In the genomic region with DNA sequence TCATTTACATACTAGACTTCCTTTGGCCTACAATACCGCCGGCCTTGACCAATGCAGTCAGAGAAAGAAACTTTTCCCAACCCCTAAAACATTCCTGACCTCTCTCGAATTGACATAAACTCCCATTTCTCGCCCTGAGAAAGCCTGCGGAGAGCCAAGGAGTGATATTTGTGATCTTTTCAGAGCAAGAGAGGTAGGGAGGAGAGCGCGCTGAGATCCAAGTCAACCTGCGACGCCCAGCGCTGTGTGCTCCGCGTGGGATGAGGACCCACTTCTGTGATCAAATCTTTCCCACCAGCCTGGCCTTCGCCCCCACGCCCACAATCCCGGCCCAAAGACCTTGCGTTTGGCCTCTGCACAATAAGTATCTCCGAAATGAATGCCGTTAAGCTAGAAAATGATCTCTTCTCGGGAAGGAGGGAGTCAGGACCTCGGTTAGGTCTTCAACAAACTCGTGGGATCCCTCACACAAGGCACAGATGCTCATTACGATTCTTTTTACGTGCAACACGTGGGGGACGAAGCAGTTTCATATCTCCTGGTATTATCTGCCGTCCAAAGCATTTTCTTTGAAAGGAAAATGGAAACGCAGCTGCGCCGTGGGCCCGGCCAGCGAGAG, we compare ENCODE assay signal across 14 cellular contexts. TPM values are rescaled to one million over a fixed set of nuclear protein-coding genes. Genes with fewer than 3 reads are reported as not detected.
DNase-seq lines count a peak whose midpoint lies in the region; ATAC-seq and TF ChIP-seq lines count a peak whose summit lies in the region.
"Had no signal": no experiment of that assay in that cellular context is flagged by ENCODE, and none has a peak within 500 bp of the region (broad histone marks: within the 10 kb centered on the region; RNA-seq: fewer than 3 reads in every experiment).

No MANE protein-coding gene starts in this region.

- H3K4me1 ChIP-seq in HUES48 (ENCODE audit: control insufficient read depth, insufficient read depth, low read length), result peaks cover 35% of the 10 kb centered on the region
- H3K4me1 ChIP-seq in endocrine pancreas (ENCODE audit: control insufficient read depth, insufficient read depth, low read length), result no peaks in the 10 kb centered on the region
- peaks cover 3 to 29% (median 17%) of the 10 kb centered on the region in 6 donors for H3K4me1 ChIP-seq in spleen
- H3K4me1 ChIP-seq: BE2C had no signal

- H3K27ac ChIP-seq in HUES48 (ENCODE audit: low read depth, low read length), result no peak overlapping the region
- no peak overlapping the region for H3K27ac ChIP-seq in spleen
- H3K27ac ChIP-seq: epithelial cell of prostate, neutrophil had no signal

- ATAC-seq in natural killer cell (no peak), GM18511 (IDR thresholded peaks at IDR 0.05; ENCODE audit: unreplicated experiment) (no peak), esophagus mucosa (no peak)
- ATAC-seq: activated CD4-positive, CD25-positive, alpha-beta regulatory T cell treated with anti-CD3 and anti-CD28 coated beads, Interleukin-2, amount 50 U/mL, for 24 hours had no signal

- no peak overlapping the region for H3K4me3 Mint-ChIP-seq in natural killer cell

- no peak for TF ChIP-seq POLR2A in spleen (IDR thresholded peaks at IDR 0.05)

- TF ChIP-seq CTCF in spleen (IDR thresholded peaks at IDR 0.05 in 8 of 11, conservative IDR thresholded peaks at IDR 0.05 in 3 of 11) (no peak), natural killer cell (IDR thresholded peaks at IDR 0.05) (no peak)

- H3K36me3 ChIP-seq in HUES48 (ENCODE audit: control insufficient read depth, insufficient read depth, low read length) (no peaks in the 10 kb centered on the region), endocrine pancreas (ENCODE audit: control insufficient read depth, insufficient read depth, low read length) (no peaks in the 10 kb centered on the region), spleen (no peaks in the 10 kb centered on the region)
- H3K36me3 ChIP-seq: BE2C, neutrophil had no signal

- intact Hi-C loops in spleen (cut with DNase I; ENCODE audit: low total_unique reads) (no loop called here), natural killer cell (cut with micrococcal nuclease) (no loop called here)

- no peaks in the 10 kb centered on the region for H3K36me3 Mint-ChIP-seq in natural killer cell

- no peak overlapping the region for H3K9ac ChIP-seq in HUES48 (ENCODE audit: low read depth, low read length)
- H3K9ac ChIP-seq in endocrine pancreas (ENCODE audit: control insufficient read depth, insufficient read depth, low read length), result no peak overlapping the region

- H3K9me3 ChIP-seq in HUES48 (ENCODE audit: control insufficient read depth, insufficient read depth, low read length) (no peaks in the 10 kb centered on the region), endocrine pancreas (ENCODE audit: control insufficient read depth, low read length) (no peaks in the 10 kb centered on the region), spleen (no peaks in the 10 kb centered on the region)
- H3K9me3 ChIP-seq: BE2C, neutrophil had no signal

- H3K9me3 Mint-ChIP-seq in natural killer cell, result peaks cover 0 to 2% of the 10 kb centered on the region in 2 donors

- H3K27ac Mint-ChIP-seq in natural killer cell, result no peak overlapping the region

- DNase-seq in medulla oblongata (ENCODE audit: extremely low spot score) (peak; percentile 15), spleen (no peak), natural killer cell (no peak)
- no peak for DNase-seq in activated CD4-positive, alpha-beta T cell treated with anti-CD3 and anti-CD28 coated beads, Interleukin-2, amount 50 U/mL, for 48 hours
- DNase-seq: BE2C, NCI-H187 treated with DMSO at 0.1 percent for 48 hours had no signal

- H3K27me3 Mint-ChIP-seq in natural killer cell (ENCODE audit: low read depth in 2 of 2), result peaks cover 19 to 30% of the 10 kb centered on the region in 2 donors

- no peaks in the 10 kb centered on the region for H3K4me1 Mint-ChIP-seq in natural killer cell

- 41 to 52% (median 48%) methylated on average over 28 to 31 of the region's 31 CpGs for WGBS in spleen, 5 donors

- H3K27me3 ChIP-seq in HUES48 (ENCODE audit: control insufficient read depth, insufficient read depth, low read length), result peaks cover 75% of the 10 kb centered on the region
- H3K27me3 ChIP-seq in endocrine pancreas (ENCODE audit: control insufficient read depth, insufficient read depth, low read length), result no peaks in the 10 kb centered on the region
- H3K27me3 ChIP-seq in spleen (replicated peaks in 1 of 7), result peaks cover 3 to 74% (median 25%) of the 10 kb centered on the region in 7 donors

- peak overlapping the region; percentile 67 for H3K4me3 ChIP-seq in HUES48 (ENCODE audit: low read depth, low read length)
- H3K4me3 ChIP-seq in endocrine pancreas (ENCODE audit: control insufficient read depth, insufficient read depth, low read length), result peak overlapping the region; percentile 35
- peak overlapping the region in 6 of 8 donors; percentile 36 to 69 (median 42) for H3K4me3 ChIP-seq in spleen

RNA-seq across cellular contexts. Expression of a gene that starts 6.3 kb away (rescaled TPM):
- 1 to 10 TPM; 2.0 to 9.5 (median 4.6) TPM for total RNA-seq in spleen
- polyA plus RNA-seq in spleen, result under 1 TPM; 0.13 to 0.45 (median 0.24) TPM
- total RNA-seq in natural killer cell, result not detected
- total RNA-seq in esophagus mucosa, result 0.08 TPM
- total RNA-seq: bronchial epithelial cell had no signal
